11 cellular contexts compared by ENCODE assay signal in the genomic region with DNA sequence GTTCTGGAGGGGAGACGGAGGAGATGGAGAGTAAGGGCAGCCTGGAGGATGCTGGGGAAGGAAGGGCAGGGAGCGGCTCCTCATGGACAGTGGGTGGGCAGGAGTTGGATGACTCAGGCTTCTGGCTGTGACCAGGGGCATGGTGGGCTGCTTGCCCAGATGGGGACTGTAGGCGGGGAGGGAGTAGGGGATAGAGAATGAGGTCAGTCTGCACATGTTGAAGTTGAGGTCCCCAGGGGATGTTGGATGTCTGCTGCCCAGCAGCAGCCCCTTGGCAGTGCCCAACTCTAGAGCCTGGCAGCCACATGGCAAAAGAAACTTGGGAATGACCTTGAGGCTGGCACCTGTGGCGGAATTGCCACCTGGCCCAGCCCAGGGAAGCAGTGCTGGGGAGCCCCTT. TPM values are rescaled to one million over a fixed set of nuclear protein-coding genes. Genes with fewer than 3 reads are reported as not detected.
DNase-seq lines count a peak whose midpoint lies in the region; ATAC-seq, FAIRE-seq and TF ChIP-seq lines count a peak whose summit lies in the region.
"Had no signal": no experiment of that assay in that cellular context is flagged by ENCODE, and none has a peak within 500 bp of the region (broad histone marks: within the 10 kb centered on the region; RNA-seq: fewer than 3 reads in every experiment).

No MANE protein-coding gene starts in this region.

- H3K4me2 ChIP-seq in MM.1S (ENCODE audit: low read depth, low read length) = no peak overlapping the region

- no peak overlapping the region for H3K4me3 ChIP-seq in stomach smooth muscle (ENCODE audit: low read length in 2 of 2)
- H3K4me3 ChIP-seq in MM.1S (ENCODE audit: low read length) = no peak overlapping the region

- no peaks in the 10 kb centered on the region for H3K79me2 ChIP-seq in MM.1S (ENCODE audit: low read length)

- H3K27ac ChIP-seq in cingulate gyrus (ENCODE audit: low read depth, low read length) = peak overlapping the region; percentile 87
- peak overlapping the region; percentile 58 for H3K27ac ChIP-seq in stomach smooth muscle (ENCODE audit: low read length)
- no peak overlapping the region for H3K27ac ChIP-seq in MM.1S (ENCODE audit: low read length)

- H3K9me2 ChIP-seq in MM.1S (replicated peaks; ENCODE audit: insufficient read depth, low read length) = no peaks in the 10 kb centered on the region

- no peaks in the 10 kb centered on the region; the same call in 1 of the 2 replicates for H3F3A ChIP-seq in MM.1S (ENCODE audit: insufficient read depth, low read length)

- H3K9ac ChIP-seq in stomach smooth muscle (ENCODE audit: low read length in 2 of 2) (peak overlapping the region in 1 of 2 donors; percentile 13), MM.1S (ENCODE audit: low read length) (no peak overlapping the region)

- TF ChIP-seq CTCF in MM.1S (IDR thresholded peaks at IDR 0.05; ENCODE audit: low read length) (no peak), CD14-positive monocyte (IDR thresholded peaks at IDR 0.05) (no peak)

- ATAC-seq in left lobe of liver = no peak
- ATAC-seq: effector memory CD8-positive, alpha-beta T cell had no signal

- H3K36me3 ChIP-seq in stomach smooth muscle (ENCODE audit: control insufficient read depth in 2 of 2, insufficient read depth in 2 of 2, low read length in 2 of 2) = peaks cover 10 to 19% of the 10 kb centered on the region in 2 donors
- no peaks in the 10 kb centered on the region for H3K36me3 ChIP-seq in MM.1S (replicated peaks; ENCODE audit: insufficient read depth, low read length)

- H3K9me3 ChIP-seq in stomach smooth muscle (ENCODE audit: control insufficient read depth in 2 of 2, low read length in 2 of 2) = no peaks in the 10 kb centered on the region
- no peaks in the 10 kb centered on the region for H3K9me3 ChIP-seq in MM.1S (replicated peaks; ENCODE audit: insufficient read depth, low read length)

- no peak overlapping the region for H2AFZ ChIP-seq in MM.1S (ENCODE audit: low read length)

- H3K4me3 Mint-ChIP-seq in CD14-positive monocyte = no peak overlapping the region
- H3K4me3 Mint-ChIP-seq: effector memory CD8-positive, alpha-beta T cell had no signal

- intact Hi-C loops in CD14-positive monocyte (cut with micrococcal nuclease) = loop anchor here (10.0 kb wide), 1 partner anchor 192 kb away; the partner anchor contains the start of gene MAN1C1 (in 2 of the 2)

- DNase-seq in GM03348 (ENCODE audit: low spot score) = peak; percentile 77
- peak; percentile 33 to 54 for DNase-seq in lung microvascular endothelial cell (ENCODE audit: low read depth in 2 of 2)
- no peak for DNase-seq in MM.1S
- DNase-seq in left lobe of liver (ENCODE audit: low spot score) = no peak
- DNase-seq in RCC 7860 (ENCODE audit: low spot score) = no peak
- DNase-seq in CD14-positive monocyte (ENCODE audit: low spot score) = no peak
- DNase-seq: effector memory CD8-positive, alpha-beta T cell; stimulated activated CD4-positive, alpha-beta T cell treated with anti-CD3 and anti-CD28 coated beads, Interleukin-12 subunit alpha, Interleukin-12 subunit beta, amount 100 ng/mL, for 4 hours had no signal

- H4K20me1 ChIP-seq in MM.1S (ENCODE audit: insufficient read depth, low read length) = no peaks in the 10 kb centered on the region

- H3K27me3 Mint-ChIP-seq in CD14-positive monocyte (ENCODE audit: low read depth in 3 of 3) = peaks cover 0 to 3% (median 2%) of the 10 kb centered on the region in 3 donors
- H3K27me3 Mint-ChIP-seq: CD8-positive, alpha-beta memory T cell; effector memory CD8-positive, alpha-beta T cell had no signal

- FAIRE-seq in RCC 7860 (lab: Jason Lieb, UNC) = no peak

- H3K4me1 Mint-ChIP-seq in CD14-positive monocyte = peaks cover 32% of the 10 kb centered on the region

- peaks cover 30 to 56% of the 10 kb centered on the region in 2 donors for H3K36me3 Mint-ChIP-seq in CD14-positive monocyte

- H3K4me1 ChIP-seq in stomach smooth muscle (ENCODE audit: control insufficient read depth, insufficient read depth, low read length) (peaks cover 51% of the 10 kb centered on the region), MM.1S (ENCODE audit: low read length) (peaks cover 12% of the 10 kb centered on the region)

- peak overlapping the region in 1 of 7 donors; percentile 22 for H3K27ac Mint-ChIP-seq in CD14-positive monocyte
- H3K27ac Mint-ChIP-seq: effector memory CD8-positive, alpha-beta T cell had no signal

- H3K9me3 Mint-ChIP-seq in CD14-positive monocyte = peaks cover 0 to 1% (median 0%) of the 10 kb centered on the region in 7 donors
- H3K9me3 Mint-ChIP-seq: CD8-positive, alpha-beta memory T cell; effector memory CD8-positive, alpha-beta T cell had no signal

- H3K27me3 ChIP-seq in stomach smooth muscle (ENCODE audit: control insufficient read depth in 1 of 2, insufficient read depth in 2 of 2, low read length in 2 of 2) = no peaks in the 10 kb centered on the region
- no peaks in the 10 kb centered on the region for H3K27me3 ChIP-seq in MM.1S (replicated peaks; ENCODE audit: insufficient read depth, low read length)

RNA-seq across cellular contexts. Expression of gene SELENON, which starts 6.4 kb away (rescaled TPM):
- total RNA-seq in lung microvascular endothelial cell (21.8 and 27.8 TPM in 2 replicates), left lobe of liver (13.5 TPM)
- 1 to 10 TPM; 1.5 to 3.5 TPM for polyA plus RNA-seq in CD14-positive monocyte

RNA-seq across cellular contexts. Expression of gene MTFR1L, which starts 13.3 kb away (rescaled TPM):
- total RNA-seq in lung microvascular endothelial cell (21.6 and 30.6 TPM in 2 replicates), left lobe of liver (52.7 TPM)
- polyA plus RNA-seq in CD14-positive monocyte = 10 to 100 TPM; 67.3 to 69.9 TPM

RNA-seq across cellular contexts. Expression of gene AUNIP, which starts 52.8 kb away (rescaled TPM):
- total RNA-seq in lung microvascular endothelial cell = 0.60 and 2.0 TPM in 2 replicates
- total RNA-seq in left lobe of liver = not detected
- under 1 TPM; 0.44 TPM for polyA plus RNA-seq in CD14-positive monocyte
- polyA plus RNA-seq: CD8-positive, alpha-beta memory T cell had no signal

Comparison
In these comparisons a context has a peak if more than half of its experiments do, and no peak if none do; other contexts are left out.
1. DNase-seq: peak in GM03348 (single experiment) and lung microvascular endothelial cell (2 of 2); none in MM.1S (single experiment), left lobe of liver (single experiment), RCC 7860 (single experiment) and CD14-positive monocyte (single experiment).